In the genomic region with DNA sequence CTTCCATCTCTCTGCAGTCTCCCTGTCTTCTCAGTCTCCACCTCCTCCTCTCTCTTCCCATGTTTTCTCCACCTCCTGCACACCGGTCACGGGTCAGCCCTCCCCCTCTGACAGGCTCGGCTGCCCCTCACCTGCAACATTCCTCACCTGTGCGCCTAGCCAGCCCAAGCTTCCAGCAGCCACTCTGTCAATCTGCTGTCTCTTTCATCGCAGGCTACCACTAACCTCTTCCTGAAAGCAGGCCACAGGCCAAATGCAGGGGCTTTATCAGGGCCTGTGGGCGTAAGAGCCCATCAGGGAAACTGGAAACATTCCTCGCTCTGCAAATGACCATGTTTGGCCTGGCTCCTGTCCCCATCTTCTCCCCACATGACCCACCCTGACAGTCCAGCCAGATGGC, we compare ENCODE assay signal across 13 cellular contexts. TPM values are rescaled to one million over a fixed set of nuclear protein-coding genes. Genes with fewer than 3 reads are reported as not detected.
A peak's percentile ranks its signal among the peaks of the same experiment; 100 is the strongest.
DNase-seq lines count a peak whose midpoint lies in the region; ATAC-seq and TF ChIP-seq lines count a peak whose summit lies in the region.
"Had no signal": no experiment of that assay in that cellular context is flagged by ENCODE, and none has a peak within 500 bp of the region (broad histone marks: within the 10 kb centered on the region; RNA-seq: fewer than 3 reads in every experiment).

No MANE protein-coding gene starts in this region.

- ATAC-seq in CD4-positive, CD25-positive, alpha-beta regulatory T cell (ENCODE audit: low read depth in 2 of 2): no peak
- ATAC-seq in gastrocnemius medialis (no peak), HG02610 (IDR thresholded peaks at IDR 0.05; ENCODE audit: unreplicated experiment) (no peak), HG03159 (IDR thresholded peaks at IDR 0.05; ENCODE audit: unreplicated experiment) (no peak)

- no peaks in the 10 kb centered on the region for H3K9me3 ChIP-seq in CD4-positive, CD25-positive, alpha-beta regulatory T cell (ENCODE audit: control insufficient read depth in 2 of 2, low read length in 2 of 2)
- H3K9me3 ChIP-seq in adrenal gland (replicated peaks in 1 of 3) (no peaks in the 10 kb centered on the region), iPS-20b (ENCODE audit: insufficient read depth, low read depth, low read length) (no peaks in the 10 kb centered on the region), gastrocnemius medialis (no peaks in the 10 kb centered on the region)
- H3K9me3 ChIP-seq: spleen had no signal

- H3K9me3 Mint-ChIP-seq in CD4-positive, CD25-positive, alpha-beta regulatory T cell: peaks cover 0 to 3% (median 0%) of the 10 kb centered on the region in 7 donors

- no peak overlapping the region for H3K4me3 ChIP-seq in CD4-positive, CD25-positive, alpha-beta regulatory T cell (ENCODE audit: low read depth, low read length)
- H3K4me3 ChIP-seq in adrenal gland (no peak overlapping the region), iPS-20b (ENCODE audit: low read length) (no peak overlapping the region), gastrocnemius medialis (no peak overlapping the region)
- H3K4me3 ChIP-seq: K562 had no signal

- peaks cover 55% of the 10 kb centered on the region for H3K4me1 ChIP-seq in CD4-positive, CD25-positive, alpha-beta regulatory T cell (ENCODE audit: control insufficient read depth, insufficient read depth, low read length, poor library complexity, severe bottlenecking)
- peaks cover 4 to 55% of the 10 kb centered on the region in 2 donors for H3K4me1 ChIP-seq in adrenal gland (replicated peaks in 1 of 2)
- peaks cover 18% of the 10 kb centered on the region for H3K4me1 ChIP-seq in iPS-20b (ENCODE audit: insufficient read depth, low read length)
- peaks cover 25 to 32% of the 10 kb centered on the region in 2 donors for H3K4me1 ChIP-seq in gastrocnemius medialis

- in situ Hi-C loops in gastrocnemius medialis (cut with MboI; ENCODE audit: low sequenced_read_pairs in 4 of 4): no loop called here

- TF ChIP-seq CTCF in adrenal gland (IDR thresholded peaks at IDR 0.05) (no peak), gastrocnemius medialis (IDR thresholded peaks at IDR 0.05 in 4 of 5, conservative IDR thresholded peaks at IDR 0.05 in 1 of 5) (no peak)

- H3K27me3 ChIP-seq in CD4-positive, CD25-positive, alpha-beta regulatory T cell (ENCODE audit: control insufficient read depth, insufficient read depth, low read length): no peaks in the 10 kb centered on the region
- no peaks in the 10 kb centered on the region for H3K27me3 ChIP-seq in adrenal gland
- H3K27me3 ChIP-seq in iPS-20b (ENCODE audit: insufficient read depth, low read length): no peaks in the 10 kb centered on the region
- no peaks in the 10 kb centered on the region for H3K27me3 ChIP-seq in gastrocnemius medialis

- H3K27ac Mint-ChIP-seq in CD4-positive, CD25-positive, alpha-beta regulatory T cell: peak overlapping the region in 2 of 3 donors; percentile 13 to 79
- H3K27ac Mint-ChIP-seq: HFFc6 had no signal

- WGBS in adrenal gland, 4 donors: 61 to 71% (median 68%) methylated on average over 7 of the region's 7 CpGs

- peaks cover 9 to 76% (median 31%) of the 10 kb centered on the region in 4 donors for H3K4me1 Mint-ChIP-seq in CD4-positive, CD25-positive, alpha-beta regulatory T cell

- no peaks in the 10 kb centered on the region for H3K36me3 ChIP-seq in CD4-positive, CD25-positive, alpha-beta regulatory T cell (ENCODE audit: control insufficient read depth, insufficient read depth, low read length)
- H3K36me3 ChIP-seq in adrenal gland (replicated peaks in 1 of 2): no peaks in the 10 kb centered on the region
- H3K36me3 ChIP-seq in iPS-20b (ENCODE audit: insufficient read depth, low read depth, low read length): no peaks in the 10 kb centered on the region
- no peaks in the 10 kb centered on the region for H3K36me3 ChIP-seq in gastrocnemius medialis

- H3K27ac ChIP-seq in CD4-positive, CD25-positive, alpha-beta regulatory T cell (ENCODE audit: insufficient read depth, low read length, poor library complexity, severe bottlenecking): no peak overlapping the region
- peak overlapping the region in 3 of 5 donors; percentile 47 to 82 (median 71) for H3K27ac ChIP-seq in adrenal gland
- no peak overlapping the region for H3K27ac ChIP-seq in iPS-20b (ENCODE audit: low read length)
- H3K27ac ChIP-seq in gastrocnemius medialis: peak overlapping the region; percentile 60 to 74 (median 67)

- TF ChIP-seq POLR2A in adrenal gland (IDR thresholded peaks at IDR 0.05) (no peak), gastrocnemius medialis (IDR thresholded peaks at IDR 0.05) (no peak)

- peak overlapping the region in 1 of 4 donors; percentile 19 for H3K4me3 Mint-ChIP-seq in CD4-positive, CD25-positive, alpha-beta regulatory T cell
- H3K4me3 Mint-ChIP-seq: HFFc6 had no signal

- peaks cover 4% of the 10 kb centered on the region for H3K27me3 Mint-ChIP-seq in CD4-positive, CD25-positive, alpha-beta regulatory T cell

- intact Hi-C loops in adrenal gland (cut with DNase I) (no loop called here), gastrocnemius medialis (cut with DNase I; ENCODE audit: low total_unique reads) (no loop called here)

- H3K9ac ChIP-seq in iPS-20b (ENCODE audit: low read depth, low read length): peak overlapping the region; percentile 8; the same call in 1 of the 2 replicates

- no peaks in the 10 kb centered on the region for H3K36me3 Mint-ChIP-seq in CD4-positive, CD25-positive, alpha-beta regulatory T cell

- no peak for DNase-seq in CD4-positive, CD25-positive, alpha-beta regulatory T cell
- DNase-seq in adrenal gland (no peak), gastrocnemius medialis (no peak), HuH-7 (ENCODE audit: low spot score) (no peak), GM03348 (ENCODE audit: low spot score) (no peak)
- DNase-seq: HFFc6, NCI-H146, NCI-H526, spleen had no signal

RNA-seq across cellular contexts. Expression of a gene that starts 34.5 kb away (rescaled TPM):
- 1.1 TPM for total RNA-seq in CD4-positive, CD25-positive, alpha-beta regulatory T cell
- polyA plus RNA-seq in CD4-positive, CD25-positive, alpha-beta regulatory T cell: 1 to 10 TPM in 1 of 4 donors, under 1 TPM in 3; 0.18 to 1.6 (median 0.29) TPM
- 10 to 100 TPM; 12.5 to 26.6 (median 19.7) TPM for total RNA-seq in adrenal gland
- 1 to 10 TPM; 4.6 to 8.8 (median 6.1) TPM for polyA plus RNA-seq in adrenal gland
- 1 to 10 TPM; 2.5 to 5.6 (median 4.4) TPM for total RNA-seq in gastrocnemius medialis
- total RNA-seq: HFFc6 had no signal

Comparison
In these comparisons a context has a peak if more than half of its experiments do, and no peak if none do; other contexts are left out.
1. H3K27ac ChIP-seq: peak in adrenal gland (3 of 5) and gastrocnemius medialis (4 of 4); none in CD4-positive, CD25-positive, alpha-beta regulatory T cell (single experiment) and iPS-20b (single experiment).